In genomic region chr6:32943864-32944263, GRCh38 we compare ENCODE assay signal across 11 cellular contexts. TPM values are rescaled to one million over a fixed set of nuclear protein-coding genes. Genes with fewer than 3 reads are reported as not detected.
A peak's percentile ranks its signal among the peaks of the same experiment; 100 is the strongest.
DNase-seq lines count a peak whose midpoint lies in the region; ATAC-seq lines count a peak whose summit lies in the region.
"Had no signal": no experiment of that assay in that cellular context is flagged by ENCODE, and none has a peak within 500 bp of the region (broad histone marks: within the 10 kb centered on the region; RNA-seq: fewer than 3 reads in every experiment).

No MANE protein-coding gene starts in this region.

- 41% methylated on average over 3 of the region's 3 CpGs for WGBS in thymus

- ATAC-seq in activated T-cell treated with anti-CD3 and anti-CD28 coated beads, Interleukin-2, amount 50 U/mL, for 4 hours, result peak; percentile 4 to 13
- ATAC-seq in activated naive CD8-positive, alpha-beta T cell treated with anti-CD3 and anti-CD28 coated beads, Interleukin-2, amount 50 U/mL, for 24 hours, result peak; percentile 4
- no peak for ATAC-seq in GM18909 (IDR thresholded peaks at IDR 0.05; ENCODE audit: poor library complexity, unreplicated experiment)

- H3K4me3 ChIP-seq in thymus (ENCODE audit: low read length), result peak overlapping the region; percentile 13

- H3K27ac ChIP-seq in KOPT-K1 (ENCODE audit: low read depth, low read length, poor library complexity, severe bottlenecking) (peak overlapping the region; percentile 80), thymus (ENCODE audit: low read depth) (peak overlapping the region; percentile 82)

- no peaks in the 10 kb centered on the region for H3K36me3 ChIP-seq in KOPT-K1 (ENCODE audit: insufficient read depth, low read length)
- H3K36me3 ChIP-seq in thymus (ENCODE audit: control insufficient read depth, insufficient read depth), result no peaks in the 10 kb centered on the region
- H3K36me3 ChIP-seq: sigmoid colon had no signal

- peak overlapping the region; percentile 77 for H3K27ac Mint-ChIP-seq in activated naive CD8-positive, alpha-beta T cell treated with anti-CD3 and anti-CD28 coated beads, Interleukin-2, amount 50 U/mL, for 24 hours

- no peaks in the 10 kb centered on the region for H3K36me3 Mint-ChIP-seq in activated T-cell treated with anti-CD3 and anti-CD28 coated beads, Interleukin-2, amount 50 U/mL, for 4 hours (ENCODE audit: insufficient read depth)
- H3K36me3 Mint-ChIP-seq in activated naive CD8-positive, alpha-beta T cell treated with anti-CD3 and anti-CD28 coated beads, Interleukin-2, amount 50 U/mL, for 24 hours (ENCODE audit: low read depth), result no peaks in the 10 kb centered on the region

- peaks cover 2% of the 10 kb centered on the region for H3K9me3 ChIP-seq in KOPT-K1 (ENCODE audit: insufficient read depth, low read length, poor library complexity, severe bottlenecking)
- H3K9me3 ChIP-seq in thymus (ENCODE audit: control insufficient read depth), result no peaks in the 10 kb centered on the region
- H3K9me3 ChIP-seq: sigmoid colon had no signal

- no peaks in the 10 kb centered on the region for H3K27me3 ChIP-seq in thymus (ENCODE audit: control insufficient read depth, insufficient read depth)
- H3K27me3 ChIP-seq: sigmoid colon had no signal

- H3K27me3 Mint-ChIP-seq in activated T-cell treated with anti-CD3 and anti-CD28 coated beads, Interleukin-2, amount 50 U/mL, for 4 hours (ENCODE audit: low read depth), result no peaks in the 10 kb centered on the region
- H3K27me3 Mint-ChIP-seq in activated naive CD8-positive, alpha-beta T cell treated with anti-CD3 and anti-CD28 coated beads, Interleukin-2, amount 50 U/mL, for 24 hours, result no peaks in the 10 kb centered on the region

- peaks cover 71% of the 10 kb centered on the region for H3K4me1 Mint-ChIP-seq in activated T-cell treated with anti-CD3 and anti-CD28 coated beads, Interleukin-2, amount 50 U/mL, for 4 hours (ENCODE audit: low read depth)
- peaks cover 82% of the 10 kb centered on the region for H3K4me1 Mint-ChIP-seq in activated naive CD8-positive, alpha-beta T cell treated with anti-CD3 and anti-CD28 coated beads, Interleukin-2, amount 50 U/mL, for 24 hours

- peaks cover 17% of the 10 kb centered on the region for H3K4me1 ChIP-seq in thymus (ENCODE audit: control insufficient read depth, insufficient read depth, low read length)

- no peak for DNase-seq in activated T-cell treated with anti-CD3 and anti-CD28 coated beads, Interleukin-2, amount 50 U/mL, for 4 hours
- no peak for DNase-seq in activated T-cell treated with anti-CD3 and anti-CD28 coated beads, Interleukin-2, amount 50 U/mL, for 1 hour
- no peak for DNase-seq in activated naive CD8-positive, alpha-beta T cell treated with anti-CD3 and anti-CD28 coated beads, Interleukin-2, amount 50 U/mL, for 24 hours
- DNase-seq in NCI-H82 treated with DMSO at 0.1 percent for 48 hours (lab: John Stamatoyannopoulos, UW; ENCODE audit: unreplicated experiment), result no peak
- no peak for DNase-seq in activated gamma-delta T cell treated with Interleukin-2 at 50 U/mL for 16 hours
- DNase-seq: mesenchymal stem cell, NCI-H2081, sigmoid colon had no signal

- H3K4me3 Mint-ChIP-seq in activated T-cell treated with anti-CD3 and anti-CD28 coated beads, Interleukin-2, amount 50 U/mL, for 4 hours, result peak overlapping the region; percentile 57
- peak overlapping the region; percentile 77 for H3K4me3 Mint-ChIP-seq in activated naive CD8-positive, alpha-beta T cell treated with anti-CD3 and anti-CD28 coated beads, Interleukin-2, amount 50 U/mL, for 24 hours

- no peaks in the 10 kb centered on the region for H3K9me3 Mint-ChIP-seq in activated T-cell treated with anti-CD3 and anti-CD28 coated beads, Interleukin-2, amount 50 U/mL, for 4 hours
- no peaks in the 10 kb centered on the region for H3K9me3 Mint-ChIP-seq in activated naive CD8-positive, alpha-beta T cell treated with anti-CD3 and anti-CD28 coated beads, Interleukin-2, amount 50 U/mL, for 24 hours

RNA-seq across cellular contexts. Expression of gene HLA-DMB, which starts 3.0 kb away (rescaled TPM):
- 1 to 10 TPM in 2 of 3 donors, under 1 TPM in 1; 0.46 to 1.6 (median 1.4) TPM for total RNA-seq in activated T-cell treated with anti-CD3 and anti-CD28 coated beads, Interleukin-2, amount 50 U/mL, for 4 hours
- polyA plus RNA-seq in thymus, result 71.0 TPM

RNA-seq across cellular contexts. Expression of gene HLA-DMA, which starts 9.0 kb away (rescaled TPM):
- 1 to 10 TPM; 4.3 to 6.4 (median 5.5) TPM for total RNA-seq in activated T-cell treated with anti-CD3 and anti-CD28 coated beads, Interleukin-2, amount 50 U/mL, for 4 hours
- 161 TPM for polyA plus RNA-seq in thymus

RNA-seq across cellular contexts. Expression of gene BRD2, which starts 24.5 kb away (rescaled TPM):
- 100 to 1,000 TPM; 338 to 358 (median 348) TPM for total RNA-seq in activated T-cell treated with anti-CD3 and anti-CD28 coated beads, Interleukin-2, amount 50 U/mL, for 4 hours
- 119 TPM for polyA plus RNA-seq in thymus
